9 cellular contexts compared by ENCODE assay signal in the genomic region with DNA sequence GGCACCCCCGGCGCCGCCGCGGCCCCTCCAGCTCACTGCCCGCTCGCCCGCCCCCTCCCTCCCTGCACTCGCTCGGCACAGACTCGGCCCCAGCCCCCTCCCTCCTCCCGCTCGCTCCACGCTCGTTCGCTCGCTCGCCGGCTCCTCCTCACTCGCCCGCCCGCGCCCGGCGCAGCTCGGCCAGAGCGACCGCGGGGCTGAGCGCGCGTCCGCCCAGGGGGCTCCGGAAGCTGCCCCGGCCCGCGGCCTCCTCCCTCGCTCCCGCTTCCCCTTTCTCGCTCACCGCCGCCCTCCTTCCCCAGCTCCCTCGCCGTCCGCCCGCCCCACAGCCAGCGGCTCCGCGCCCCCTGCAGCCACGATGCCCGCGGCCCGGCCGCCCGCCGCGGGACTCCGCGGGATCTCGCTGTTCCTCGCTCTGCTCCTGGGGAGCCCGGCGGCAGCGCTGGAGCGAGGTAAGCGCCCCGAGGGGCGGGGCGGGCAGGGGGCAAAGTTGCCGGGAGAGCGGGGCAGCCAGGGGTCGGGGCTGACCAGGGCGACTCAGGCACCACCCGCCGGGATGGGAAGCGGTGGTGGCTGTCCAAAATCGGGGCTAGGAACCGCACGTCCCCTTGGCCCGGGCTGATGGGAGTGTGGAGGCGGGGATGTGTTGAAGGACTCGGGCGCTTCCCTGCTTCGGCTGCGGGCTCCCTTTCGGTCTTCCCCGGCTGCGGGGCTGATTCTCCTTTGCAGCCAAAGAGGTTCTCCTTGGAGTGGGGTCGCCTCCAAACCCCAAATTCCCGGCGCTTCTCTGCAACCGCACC. TPM values are rescaled to one million over a fixed set of nuclear protein-coding genes. Genes with fewer than 3 reads are reported as not detected.
A peak's percentile ranks its signal among the peaks of the same experiment; 100 is the strongest.
DNase-seq lines count a peak whose midpoint lies in the region; ATAC-seq and TF ChIP-seq lines count a peak whose summit lies in the region.
"Had no signal": no experiment of that assay in that cellular context is flagged by ENCODE, and none has a peak within 500 bp of the region (broad histone marks: within the 10 kb centered on the region; RNA-seq: fewer than 3 reads in every experiment).

TSS of gene SEZ6L (plus strand) at position 151 of the 800 bp plus-strand sequence. CDS start at position 359, 208 bp downstream.

- DNase-seq in DMS 273 (lab: John Stamatoyannopoulos, UW; ENCODE audit: unreplicated experiment) (peak; percentile 75), DMS 273 treated with DMSO at 0.1 percent for 48 hours (lab: John Stamatoyannopoulos, UW) (no peak), WERI-Rb-1 (peak; percentile 62), islet precursor cell (peak; percentile 70), substantia nigra (lab: John Stamatoyannopoulos, UW) (peak in 28 of 49 donors; percentile 9 to 77 (median 44)), HT-29 (ENCODE audit: low spot score) (no peak)
- DNase-seq in activated CD8-positive, alpha-beta T cell treated with anti-CD3 and anti-CD28 coated beads, Interleukin-2, amount 10 ng/mL, durations not matched to agents 7 days and 5 days: no peak

- CTCF ChIA-PET in activated CD8-positive, alpha-beta T cell treated with anti-CD3 and anti-CD28 coated beads, Interleukin-2, amount 10 ng/mL, durations not matched to agents 7 days and 5 days (lab: Charles Lee): no interaction called here

- H3K4me3 ChIP-seq in WERI-Rb-1 (ENCODE audit: low read depth, low read length): peak within 1 kb of the TSS; percentile 79

- no peaks in the 10 kb centered on the region for H3K9me3 ChIP-seq in WERI-Rb-1 (ENCODE audit: severe bottlenecking)

- H3K27me3 Mint-ChIP-seq in activated CD8-positive, alpha-beta T cell treated with anti-CD3 and anti-CD28 coated beads, Interleukin-2, amount 10 ng/mL, durations not matched to agents 7 days and 5 days (ENCODE audit: low read depth): peaks cover 53% of the 10 kb centered on the region

- POLR2A ChIA-PET in activated CD8-positive, alpha-beta T cell treated with anti-CD3 and anti-CD28 coated beads, Interleukin-2, amount 10 ng/mL, durations not matched to agents 7 days and 5 days (lab: Charles Lee): no interaction called here

- H3K36me3 ChIP-seq in WERI-Rb-1: no peaks in the 10 kb centered on the region

- TF ChIP-seq CTCF in WERI-Rb-1 (IDR thresholded peaks at IDR 0.05; ENCODE audit: low read depth, low read length): no peak

- no peak for ATAC-seq in GM21390 (IDR thresholded peaks at IDR 0.05; ENCODE audit: unreplicated experiment)
- ATAC-seq in activated CD8-positive, alpha-beta T cell treated with anti-CD3 and anti-CD28 coated beads, Interleukin-2, amount 10 ng/mL, durations not matched to agents 7 days and 5 days: no peak

- peaks cover 8% of the 10 kb centered on the region for H3K27me3 ChIP-seq in WERI-Rb-1 (ENCODE audit: insufficient read depth, low read depth, severe bottlenecking)

- H3K4me1 Mint-ChIP-seq in activated CD8-positive, alpha-beta T cell treated with anti-CD3 and anti-CD28 coated beads, Interleukin-2, amount 10 ng/mL, durations not matched to agents 7 days and 5 days (ENCODE audit: low read depth): no peaks in the 10 kb centered on the region

- no peak within 1 kb of the TSS for H3K27ac Mint-ChIP-seq in activated CD8-positive, alpha-beta T cell treated with anti-CD3 and anti-CD28 coated beads, Interleukin-2, amount 10 ng/mL, durations not matched to agents 7 days and 5 days

- H3K9me3 Mint-ChIP-seq in activated CD8-positive, alpha-beta T cell treated with anti-CD3 and anti-CD28 coated beads, Interleukin-2, amount 10 ng/mL, durations not matched to agents 7 days and 5 days (ENCODE audit: insufficient read depth): no peaks in the 10 kb centered on the region

- no peak within 1 kb of the TSS for H3K4me3 Mint-ChIP-seq in activated CD8-positive, alpha-beta T cell treated with anti-CD3 and anti-CD28 coated beads, Interleukin-2, amount 10 ng/mL, durations not matched to agents 7 days and 5 days

- H3K36me3 Mint-ChIP-seq in activated CD8-positive, alpha-beta T cell treated with anti-CD3 and anti-CD28 coated beads, Interleukin-2, amount 10 ng/mL, durations not matched to agents 7 days and 5 days (ENCODE audit: low read depth): no peaks in the 10 kb centered on the region

- H3K27ac ChIP-seq in WERI-Rb-1: peak within 1 kb of the TSS; percentile 30
- no peak within 1 kb of the TSS for H3K27ac ChIP-seq in substantia nigra (ENCODE audit: low read depth, low read length, poor library complexity, severe bottlenecking)
- H3K27ac ChIP-seq: 22Rv1 had no signal

RNA-seq across cellular contexts. Expression of gene SEZ6L, which starts in this region (rescaled TPM):
- not detected in 2 replicates for total RNA-seq in HT-29 (2014; rRNA removed; shearing (Covaris generic))
- total RNA-seq in activated CD8-positive, alpha-beta T cell treated with anti-CD3 and anti-CD28 coated beads, Interleukin-2, amount 10 ng/mL, durations not matched to agents 7 days and 5 days: not detected

Comparison
In these comparisons a context has a peak if more than half of its experiments do, and no peak if none do; other contexts are left out.
1. DNase-seq: peak in DMS 273 (single experiment), WERI-Rb-1 (single experiment), islet precursor cell (single experiment) and substantia nigra (28 of 49); none in DMS 273 treated with DMSO at 0.1 percent for 48 hours (single experiment), HT-29 (single experiment) and activated CD8-positive, alpha-beta T cell treated with anti-CD3 and anti-CD28 coated beads, Interleukin-2, amount 10 ng/mL, durations not matched to agents 7 days and 5 days (single experiment).